ENCODE assay signal across 9 cellular contexts in the genomic region with DNA sequence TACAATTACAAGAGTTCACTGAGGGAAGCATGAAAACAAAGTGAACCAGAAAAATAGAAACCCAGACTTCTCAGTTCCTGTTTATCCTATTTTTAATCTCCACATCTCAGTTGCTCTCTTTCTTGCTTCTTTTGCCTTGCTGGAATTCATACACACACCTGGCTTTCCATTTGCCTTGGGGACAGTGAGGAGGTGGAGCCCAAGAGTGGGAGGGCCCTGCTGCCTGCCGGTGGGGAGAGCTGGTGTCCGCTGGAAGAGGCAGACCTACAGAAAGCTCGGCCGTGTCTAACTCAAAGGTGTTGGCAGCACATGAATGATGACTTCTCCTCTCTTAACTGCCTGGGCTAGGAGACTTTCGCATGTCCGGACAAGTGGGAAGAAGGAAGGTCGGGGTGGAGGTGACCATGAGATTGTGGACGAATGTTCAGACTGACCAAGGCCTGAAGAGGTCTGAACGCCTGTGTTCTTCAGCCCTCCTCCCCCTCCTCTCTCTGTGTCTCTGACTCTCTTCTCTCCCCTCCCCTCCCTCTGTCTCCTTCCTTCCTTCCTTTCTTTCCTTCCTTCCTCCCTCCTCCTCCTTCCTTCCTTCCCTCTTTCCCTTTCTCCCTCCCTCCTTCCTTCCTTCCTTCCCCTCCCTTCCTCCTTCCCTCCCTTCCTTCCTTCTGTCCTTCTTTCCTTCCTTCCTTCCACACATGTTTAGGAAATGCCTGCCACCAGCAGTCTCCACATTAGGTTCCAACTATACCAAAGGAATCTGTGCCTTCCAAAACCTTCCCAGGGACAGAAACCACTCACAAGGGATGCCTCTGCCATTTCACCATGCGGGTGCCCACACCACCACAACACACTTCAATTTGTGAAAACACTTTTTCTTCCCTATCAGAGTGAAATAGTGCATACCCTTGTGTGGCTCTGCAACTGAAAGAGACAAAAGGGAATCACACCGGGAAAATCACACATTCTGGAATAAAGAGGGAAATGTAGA.
DNase-seq lines count a peak whose midpoint lies in the region; ATAC-seq, FAIRE-seq and TF ChIP-seq lines count a peak whose summit lies in the region.
"Had no signal": no experiment of that assay in that cellular context is flagged by ENCODE, and none has a peak within 500 bp of the region (broad histone marks: within the 10 kb centered on the region; RNA-seq: fewer than 3 reads in every experiment).

No MANE protein-coding gene starts in this region.

- H3K27ac ChIP-seq in mammary epithelial cell (ENCODE audit: insufficient read depth, low read depth, low read length), result peak overlapping the region; percentile 57
- H3K27ac ChIP-seq in ovary, result peak overlapping the region in 1 of 2 donors; percentile 53

- no peaks in the 10 kb centered on the region for H4K20me1 ChIP-seq in mammary epithelial cell (ENCODE audit: insufficient read depth, low read length)

- no peaks in the 10 kb centered on the region for H3K9me3 ChIP-seq in mammary epithelial cell (replicated peaks; ENCODE audit: insufficient read depth, low read length)
- H3K9me3 ChIP-seq in ovary, result no peaks in the 10 kb centered on the region

- H3K27ac Mint-ChIP-seq in activated CD4-positive, alpha-beta memory T cell treated with anti-CD3 and anti-CD28 coated beads, Interleukin-2, amount 10 ng/mL, durations not matched to agents 7 days and 5 days, result no peak overlapping the region

- H2AFZ ChIP-seq in mammary epithelial cell (ENCODE audit: low read depth, low read length), result peak overlapping the region; percentile 91

- dilution Hi-C loops in mammary epithelial cell (cut with HindIII; ENCODE audit: low sequenced_read_pairs), result no loop called here

- H3K4me1 ChIP-seq in mammary epithelial cell (ENCODE audit: insufficient read depth, low read length), result peaks cover 18% of the 10 kb centered on the region
- H3K4me1 ChIP-seq in ovary (ENCODE audit: insufficient read depth), result peaks cover 31% of the 10 kb centered on the region

- peak; percentile 62 for DNase-seq in ELF-1 (ENCODE audit: low read depth, low spot score)
- peak; percentile 80 for DNase-seq in M059J (ENCODE audit: low read depth)
- peak; percentile 65 for DNase-seq in mammary epithelial cell
- peak; percentile 34 to 57 (median 47) for DNase-seq in ovary
- no peak for DNase-seq in GM19239 (ENCODE audit: insufficient read length, low spot score)
- no peak for DNase-seq in activated CD4-positive, alpha-beta memory T cell treated with anti-CD3 and anti-CD28 coated beads, Interleukin-2, amount 10 ng/mL, durations not matched to agents 7 days and 5 days
- DNase-seq in NCI-H2171 (lab: John Stamatoyannopoulos, UW), result no peak

- intact Hi-C loops in mammary epithelial cell (cut with micrococcal nuclease), result no loop called here
- intact Hi-C loops in ovary (cut with DNase I), result loop anchor here in 1 of 4 donors (5.0 kb wide), 1 partner anchor 319 kb away; no protein-coding TSS in a partner anchor

- peak overlapping the region; percentile 49 for H3K9ac ChIP-seq in mammary epithelial cell (ENCODE audit: insufficient read depth, low read length)

- no peak for FAIRE-seq in GM19239 (lab: Jason Lieb, UNC)

- H3K27me3 ChIP-seq in mammary epithelial cell (ENCODE audit: insufficient read depth, low read length), result no peaks in the 10 kb centered on the region
- no peaks in the 10 kb centered on the region for H3K27me3 ChIP-seq in ovary

- BruUV-seq in mammary epithelial cell (replicated peaks; lab: Mats Ljungman, UMichigan), result TSS peak; percentile 71

- no peak for TF ChIP-seq EP300 in ovary (IDR thresholded peaks at IDR 0.05)

- 43% methylated on average over 10 of the region's 11 CpGs for WGBS in mammary epithelial cell (ENCODE audit: low coverage, missing lambda C conversion rate)
- WGBS in ovary, 3 donors, result 30 to 53% (median 46%) methylated on average over 11 of the region's 11 CpGs

- CTCF ChIA-PET in mammary epithelial cell (lab: Charles Lee; ENCODE audit: low non-redundant PET), result no interaction called here
- CTCF ChIA-PET in activated CD4-positive, alpha-beta memory T cell treated with anti-CD3 and anti-CD28 coated beads, Interleukin-2, amount 10 ng/mL, durations not matched to agents 7 days and 5 days (lab: Charles Lee), result interaction anchor here (1.1 kb wide), 1 partner anchor 156 kb away, joined by 3 read pairs; no protein-coding TSS in a partner anchor

- H3K4me2 ChIP-seq in mammary epithelial cell (ENCODE audit: insufficient read depth, low read depth, low read length), result peak overlapping the region; percentile 56

- POLR2A ChIA-PET in activated CD4-positive, alpha-beta memory T cell treated with anti-CD3 and anti-CD28 coated beads, Interleukin-2, amount 10 ng/mL, durations not matched to agents 7 days and 5 days (lab: Charles Lee), result interaction anchor here (0.6 kb wide), 1 partner anchor 26 kb away, joined by 3 read pairs; no protein-coding TSS in a partner anchor

- TF ChIP-seq CTCF in mammary epithelial cell (conservative IDR thresholded peaks at IDR 0.05 in 1 of 2, IDR thresholded peaks at IDR 0.05 in 1 of 2; ENCODE audit: extremely low read depth in 1 of 2, insufficient read depth in 1 of 2, low read depth in 1 of 2, low read length in 2 of 2) (peak in 1 of 2 donors; percentile 4), ovary (IDR thresholded peaks at IDR 0.05) (no peak)

- no peaks in the 10 kb centered on the region for H3K36me3 Mint-ChIP-seq in activated CD4-positive, alpha-beta memory T cell treated with anti-CD3 and anti-CD28 coated beads, Interleukin-2, amount 10 ng/mL, durations not matched to agents 7 days and 5 days (ENCODE audit: low read depth)

- TF ChIP-seq POLR2A in ovary (IDR thresholded peaks at IDR 0.05), result no peak

- ATAC-seq in GM19351 (IDR thresholded peaks at IDR 0.05; ENCODE audit: unreplicated experiment), result no peak
- ATAC-seq: Panc1 had no signal

- peaks cover 18% of the 10 kb centered on the region for H3K4me1 Mint-ChIP-seq in activated CD4-positive, alpha-beta memory T cell treated with anti-CD3 and anti-CD28 coated beads, Interleukin-2, amount 10 ng/mL, durations not matched to agents 7 days and 5 days

- H3K79me2 ChIP-seq in mammary epithelial cell (ENCODE audit: insufficient read depth, low read length), result no peaks in the 10 kb centered on the region

- H3K36me3 ChIP-seq in mammary epithelial cell (ENCODE audit: insufficient read depth, low read length) (no peaks in the 10 kb centered on the region), ovary (no peaks in the 10 kb centered on the region)

- H3K9me3 Mint-ChIP-seq in activated CD4-positive, alpha-beta memory T cell treated with anti-CD3 and anti-CD28 coated beads, Interleukin-2, amount 10 ng/mL, durations not matched to agents 7 days and 5 days, result peaks cover 3% of the 10 kb centered on the region

- in situ Hi-C loops in mammary epithelial cell (cut with MboI; ENCODE audit: low sequenced_read_pairs in 2 of 2), result loop anchor here in 1 of 2 donors (25.0 kb wide), 1 partner anchor 731 kb away; no protein-coding TSS in a partner anchor

- H3K4me3 Mint-ChIP-seq in activated CD4-positive, alpha-beta memory T cell treated with anti-CD3 and anti-CD28 coated beads, Interleukin-2, amount 10 ng/mL, durations not matched to agents 7 days and 5 days, result no peak overlapping the region

- H3K4me3 ChIP-seq in mammary epithelial cell (replicated peaks in 1 of 3; ENCODE audit: insufficient read depth in 1 of 3, low read depth in 2 of 3, low read length in 3 of 3) (peak overlapping the region in 2 of 3 experiments; percentile 1 to 4), ovary (no peak overlapping the region)

- H3K27me3 Mint-ChIP-seq in activated CD4-positive, alpha-beta memory T cell treated with anti-CD3 and anti-CD28 coated beads, Interleukin-2, amount 10 ng/mL, durations not matched to agents 7 days and 5 days, result peaks cover 5% of the 10 kb centered on the region

Comparison
In these comparisons a context has a peak if more than half of its experiments do, and no peak if none do; other contexts are left out.
1. DNase-seq: peak in ELF-1 (single experiment), M059J (single experiment), mammary epithelial cell (single experiment) and ovary (5 of 5); none in GM19239 (single experiment), activated CD4-positive, alpha-beta memory T cell treated with anti-CD3 and anti-CD28 coated beads, Interleukin-2, amount 10 ng/mL, durations not matched to agents 7 days and 5 days (single experiment) and NCI-H2171 (single experiment).